Comparison of ENCODE assay signal across 17 cellular contexts in the genomic region with DNA sequence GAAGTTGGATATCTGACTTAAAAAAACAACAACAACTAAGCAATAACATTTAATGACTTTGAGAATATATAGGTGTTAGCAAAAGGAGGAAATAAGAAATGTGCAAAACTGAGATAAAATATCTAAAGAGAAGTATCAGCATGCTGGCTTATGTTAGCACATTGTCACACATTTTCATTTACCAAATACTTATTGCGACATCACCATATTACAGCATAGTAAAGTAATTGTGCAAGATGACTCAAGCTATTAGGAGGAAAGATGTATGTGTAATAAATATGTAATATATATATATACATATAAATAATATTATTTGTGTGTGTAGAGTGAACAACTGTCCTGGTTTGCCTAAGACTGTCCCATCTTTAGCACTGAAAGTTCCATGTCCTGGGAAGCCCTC. TPM values are rescaled to one million over a fixed set of nuclear protein-coding genes. Genes with fewer than 3 reads are reported as not detected.
DNase-seq lines count a peak whose midpoint lies in the region; ATAC-seq and TF ChIP-seq lines count a peak whose summit lies in the region.
"Had no signal": no experiment of that assay in that cellular context is flagged by ENCODE, and none has a peak within 500 bp of the region (broad histone marks: within the 10 kb centered on the region; RNA-seq: fewer than 3 reads in every experiment).

No MANE protein-coding gene starts in this region.

- 0 out of 2 replicates have a peak, but pooled peaks cover 5% of the 10 kb centered on the region for H3F3A ChIP-seq in PC-9 (ENCODE audit: insufficient read depth, low read depth)

- DNase-seq in HFFc6 (no peak), PC-9 (peak in 1 of 2 experiments; percentile 78), dedifferentiated amniotic fluid mesenchymal stem cell (ENCODE audit: extremely low spot score) (peak; percentile 69), osteoblast (ENCODE audit: insufficient read length, low spot score, missing footprints) (no peak), NCI-H2196 (lab: John Stamatoyannopoulos, UW; ENCODE audit: unreplicated experiment) (no peak), hypothalamus (lab: John Stamatoyannopoulos, UW) (no peak)
- DNase-seq in activated effector memory CD4-positive, alpha-beta T cell treated with anti-CD3 and anti-CD28 coated beads, Interleukin-2, amount 50 U/mL, for 16 hours = no peak
- DNase-seq: activated CD4-positive, alpha-beta T cell treated with anti-CD3 and anti-CD28 coated beads for 36 hours; activated T-cell treated with anti-CD3 and anti-CD28 coated beads for 4 hours; C1 segment of cervical spinal cord; cerebellar nuclear complex; left ventricle myocardium superior; natural killer cell; NCI-H1105 treated with DMSO at 0.1 percent for 48 hours; NCI-H2171 treated with DMSO at 0.1 percent for 48 hours; stimulated activated CD4-positive, alpha-beta T cell treated with anti-CD3 and anti-CD28 coated beads, Interleukin-1b, Interleukin-23, amount 100 ng/mL, for 48 hours had no signal

- H3K27me3 ChIP-seq in PC-9 (ENCODE audit: insufficient read depth, low read depth) (no peaks in the 10 kb centered on the region), osteoblast (ENCODE audit: insufficient read depth, low read length) (no peaks in the 10 kb centered on the region)

- H3K27ac ChIP-seq in PC-9 = no peak overlapping the region
- peak overlapping the region; percentile 24 for H3K27ac ChIP-seq in osteoblast (ENCODE audit: low read depth, low read length)

- H3K4me2 ChIP-seq in PC-9 = peak overlapping the region; percentile 35; the same call in 1 of the 2 replicates
- no peak overlapping the region for H3K4me2 ChIP-seq in osteoblast (ENCODE audit: insufficient read depth, low read length)

- BruUV-seq in PC-9 (replicated peaks; lab: Mats Ljungman, UMichigan) = no TSS peak

- peaks cover 20% of the 10 kb centered on the region for H3K4me1 ChIP-seq in PC-9 (replicated peaks; ENCODE audit: insufficient read depth)
- H3K4me1 ChIP-seq in osteoblast (ENCODE audit: insufficient read depth, low read length) = peaks cover 26% of the 10 kb centered on the region

- H3K9me3 Mint-ChIP-seq in HFFc6 = no peaks in the 10 kb centered on the region
- H3K9me3 Mint-ChIP-seq: natural killer cell had no signal

- H3K27ac Mint-ChIP-seq in HFFc6 = 0 out of 2 replicates have a peak overlapping the region, but pooled peaks have one; percentile 36
- H3K27ac Mint-ChIP-seq: activated CD4-positive, alpha-beta T cell treated with anti-CD3 and anti-CD28 coated beads for 36 hours; natural killer cell had no signal

- H3K79me2 ChIP-seq in PC-9 (ENCODE audit: low read depth) (no peaks in the 10 kb centered on the region), osteoblast (ENCODE audit: insufficient read depth, low read length) (peaks cover 2% of the 10 kb centered on the region)

- H3K4me3 ChIP-seq in PC-9 = no peak overlapping the region
- H3K4me3 ChIP-seq in osteoblast (ENCODE audit: insufficient read depth, low read length) = no peak overlapping the region

- intact Hi-C loops in PC-9 (cut with micrococcal nuclease; ENCODE audit: unreplicated experiment) = no loop called here

- H3K36me3 ChIP-seq in PC-9 (ENCODE audit: low read depth) (0 out of 2 replicates have a peak, but pooled peaks cover 9% of the 10 kb centered on the region), osteoblast (ENCODE audit: insufficient read depth, low read length) (peaks cover 21% of the 10 kb centered on the region)

- peaks cover 13% of the 10 kb centered on the region; the same call in 1 of the 2 replicates for H3K36me3 Mint-ChIP-seq in HFFc6 (ENCODE audit: low read depth)
- H3K36me3 Mint-ChIP-seq: natural killer cell had no signal

- CTCF ChIA-PET in PC-9 (lab: Charles Lee) = no interaction called here

- H3K9me2 ChIP-seq in PC-9 (ENCODE audit: insufficient read depth) = no peaks in the 10 kb centered on the region

- TF ChIP-seq CTCF in HFFc6 (IDR thresholded peaks at IDR 0.05) = no peak
- no peak for TF ChIP-seq CTCF in PC-9 (conservative IDR thresholded peaks at IDR 0.05)
- TF ChIP-seq CTCF in osteoblast (IDR thresholded peaks at IDR 0.05; ENCODE audit: extremely low read depth, low read depth, low read length) = no peak

- no peaks in the 10 kb centered on the region for H3K27me3 Mint-ChIP-seq in HFFc6 (ENCODE audit: insufficient read depth)

- H3K4me1 Mint-ChIP-seq in HFFc6 (ENCODE audit: low read depth) = peaks cover 55% of the 10 kb centered on the region
- H3K4me1 Mint-ChIP-seq: activated CD4-positive, alpha-beta T cell treated with anti-CD3 and anti-CD28 coated beads for 36 hours; natural killer cell had no signal

- no peak for ATAC-seq in GM21515 (IDR thresholded peaks at IDR 0.05; ENCODE audit: unreplicated experiment)
- ATAC-seq: activated CD4-positive, alpha-beta T cell treated with anti-CD3 and anti-CD28 coated beads for 36 hours; left ventricle myocardium superior had no signal

- no peak overlapping the region for H3K4me3 Mint-ChIP-seq in HFFc6
- H3K4me3 Mint-ChIP-seq: activated CD4-positive, alpha-beta T cell treated with anti-CD3 and anti-CD28 coated beads for 36 hours; natural killer cell had no signal

- H4K20me1 ChIP-seq in PC-9 (ENCODE audit: insufficient read depth) (no peaks in the 10 kb centered on the region), osteoblast (ENCODE audit: insufficient read depth, low read length) (peaks cover 1% of the 10 kb centered on the region)

- H2AFZ ChIP-seq in PC-9 (no peak overlapping the region), osteoblast (ENCODE audit: low read length) (no peak overlapping the region)

- POLR2A ChIA-PET in PC-9 (lab: Charles Lee; ENCODE audit: unreplicated experiment) = interaction anchor here (0.5 kb wide), 1 partner anchor 272 kb away, joined by 3 read pairs; no protein-coding TSS in a partner anchor

- H3K9me3 ChIP-seq in PC-9 (ENCODE audit: insufficient read depth, low read depth) = no peaks in the 10 kb centered on the region
- H3K9me3 ChIP-seq in osteoblast (ENCODE audit: low read depth, low read length) = no peaks in the 10 kb centered on the region

RNA-seq across cellular contexts. Expression of a gene that starts 9.2 kb away (rescaled TPM):
- 10 to 100 TPM; 21.0 to 45.4 (median 44.5) TPM for total RNA-seq in HFFc6 (2021; fragmentation: NEBNext Ultra II Directional; extraction: Animal tissue kit (Norgen Biotek cat#: 25700))
- total RNA-seq in PC-9 (2021) (0.59 and 1.1 TPM in 2 replicates), osteoblast (537 and 689 TPM in 2 replicates)

RNA-seq across cellular contexts. Expression of a gene that starts 57.3 kb away (rescaled TPM):
- 10 to 100 TPM; 33.3 to 72.7 (median 63.8) TPM for total RNA-seq in HFFc6 (2021; fragmentation: NEBNext Ultra II Directional; extraction: Animal tissue kit (Norgen Biotek cat#: 25700))
- total RNA-seq in PC-9 (2021) (4.0 and 5.1 TPM in 2 replicates), osteoblast (23.2 and 25.3 TPM in 2 replicates)
- total RNA-seq: activated CD4-positive, alpha-beta T cell treated with anti-CD3 and anti-CD28 coated beads for 36 hours had no signal

Comparison
In these comparisons a context has a peak if more than half of its experiments do, and no peak if none do; other contexts are left out.
1. RNA of a gene that starts 9.2 kb away (total RNA-seq): 537 to 689 TPM in osteoblast; 21.0 to 45.4 TPM in HFFc6 and 0.59 to 1.1 TPM in PC-9; every median in the first group is over 10 times any median in the second.